Comparison of ENCODE assay signal across 27 cellular contexts in the genomic region with DNA sequence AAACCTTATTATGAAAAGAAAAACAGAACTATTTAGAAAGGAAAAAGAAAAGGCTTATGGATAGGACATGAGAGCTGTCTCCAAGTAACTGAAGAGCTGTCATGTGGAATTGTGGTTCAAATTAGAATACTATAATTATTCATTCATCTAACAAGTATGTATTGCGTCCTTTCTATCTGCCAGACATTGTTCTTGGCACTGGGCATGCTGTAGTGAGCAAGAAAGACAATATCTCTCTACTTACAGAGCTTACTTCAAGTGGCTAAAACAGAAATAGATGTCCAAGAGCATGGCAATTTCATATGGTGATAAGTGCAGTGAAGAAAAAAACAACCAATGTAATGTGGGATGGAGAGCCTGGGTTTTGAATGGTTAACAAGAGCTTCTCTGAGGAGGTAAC.
DNase-seq lines count a peak whose midpoint lies in the region; ATAC-seq and TF ChIP-seq lines count a peak whose summit lies in the region.
"Had no signal": no experiment of that assay in that cellular context is flagged by ENCODE, and none has a peak within 500 bp of the region (broad histone marks: within the 10 kb centered on the region; RNA-seq: fewer than 3 reads in every experiment).

No MANE protein-coding gene starts in this region.

- no peak overlapping the region for H3K27ac ChIP-seq in suprapubic skin
- H3K27ac ChIP-seq: 22Rv1; BLaER1 treated with 17β-estradiol and CSF1 and Interleukin-3, amounts not matched to agents 10 nM and 100 nM; Peyer's patch; SJSA1 had no signal

- H3K4me3 ChIP-seq in fibroblast of pulmonary artery (replicated peaks; ENCODE audit: low read depth, low read length) = no peak overlapping the region
- H3K4me3 ChIP-seq in suprapubic skin = no peak overlapping the region
- H3K4me3 ChIP-seq: BLaER1 treated with 17β-estradiol and CSF1 and Interleukin-3, amounts not matched to agents 10 nM and 100 nM; K562; MG63; Peyer's patch; SJSA1 had no signal

- no peaks in the 10 kb centered on the region for H3K36me3 ChIP-seq in suprapubic skin
- H3K36me3 ChIP-seq: MG63, Peyer's patch, SJSA1 had no signal

- peak; percentile 79 for ATAC-seq in Right ventricle myocardium inferior
- peak; percentile 93 for ATAC-seq in left ventricle myocardium superior
- ATAC-seq in HG03439 (IDR thresholded peaks at IDR 0.05; ENCODE audit: unreplicated experiment) = no peak
- ATAC-seq: HepG2, K562 had no signal

- TF ChIP-seq POLR2A in suprapubic skin (IDR thresholded peaks at IDR 0.05) = no peak

- H3K27me3 ChIP-seq in suprapubic skin = no peaks in the 10 kb centered on the region
- H3K27me3 ChIP-seq: BLaER1 treated with 17β-estradiol and CSF1 and Interleukin-3, amounts not matched to agents 10 nM and 100 nM; MG63; Peyer's patch; SJSA1 had no signal

- 66% methylated on average over 1 of the region's 1 CpG for WGBS in suprapubic skin

- H3K4me1 ChIP-seq in suprapubic skin = no peaks in the 10 kb centered on the region
- H3K4me1 ChIP-seq: Peyer's patch, SJSA1 had no signal

- TF ChIP-seq CTCF in fibroblast of pulmonary artery (IDR thresholded peaks at IDR 0.05; ENCODE audit: low read length, missing control alignments) (no peak), suprapubic skin (IDR thresholded peaks at IDR 0.05) (no peak)

- DNase-seq in Right ventricle myocardium inferior (ENCODE audit: missing footprints) (no peak), cardiac septum (ENCODE audit: low spot score) (no peak), fibroblast of pulmonary artery (ENCODE audit: low read depth) (peak; percentile 17), left ventricle myocardium superior (no peak), suprapubic skin (ENCODE audit: low spot score in 2 of 2) (no peak), NCI-H128 (lab: John Stamatoyannopoulos, UW; ENCODE audit: unreplicated experiment) (no peak)
- DNase-seq in NK-92 treated with Interleukin-12 subunit alpha and Interleukin-12 subunit beta, amount 100 ng/mL, for 24 hours (lab: John Stamatoyannopoulos, UW) = no peak
- DNase-seq: Caco-2; CD4-positive, alpha-beta memory T cell; DMS 273 treated with DMSO at 0.1 percent for 48 hours; DMS79 treated with DMSO at 0.1 percent for 48 hours; H7; MG63; NCI-H1048; NCI-H1436; NCI-H187 treated with DMSO at 0.1 percent for 48 hours; NCI-H2107; NCI-H226; NCI-H510A treated with DMSO at 0.1 percent for 48 hours; NCI-H748 treated with DMSO at 0.1 percent for 48 hours; Peyer's patch had no signal

- no peaks in the 10 kb centered on the region for H3K9me3 ChIP-seq in suprapubic skin
- H3K9me3 ChIP-seq: Caco-2, MG63, Peyer's patch, SJSA1 had no signal

- intact Hi-C loops in Right ventricle myocardium inferior (cut with DNase I) (no loop called here), cardiac septum (cut with DNase I) (no loop called here), left ventricle myocardium superior (cut with micrococcal nuclease) (no loop called here)

- TF ChIP-seq EP300 in suprapubic skin (IDR thresholded peaks at IDR 0.05) = no peak
